Comparison of ENCODE assay signal across 8 cellular contexts in the genomic region with DNA sequence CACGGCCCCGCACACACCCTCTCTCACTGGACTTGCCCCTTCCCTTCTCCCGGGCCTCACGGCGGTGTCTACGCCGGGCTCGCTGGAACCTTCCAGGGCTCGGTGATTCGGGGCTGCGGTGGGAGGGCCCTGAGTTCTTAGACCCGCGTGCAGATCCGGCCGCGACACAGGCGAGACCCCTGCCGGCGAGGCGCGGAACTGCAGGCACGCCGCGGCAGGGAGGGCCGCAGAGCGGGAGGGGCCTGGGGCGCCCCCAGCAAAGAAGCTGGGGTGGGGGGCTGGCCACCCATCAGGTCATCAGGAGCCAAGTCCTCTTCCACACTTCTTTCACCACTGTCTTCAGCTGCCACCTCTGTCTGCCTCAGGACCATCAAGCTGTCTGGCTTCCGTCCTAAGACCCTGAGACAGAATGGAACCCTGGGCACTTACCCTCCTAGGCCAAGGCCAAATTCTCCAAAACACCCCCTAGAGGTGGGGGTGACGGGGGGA.
A peak's percentile ranks its signal among the peaks of the same experiment; 100 is the strongest.
DNase-seq lines count a peak whose midpoint lies in the region; ATAC-seq and TF ChIP-seq lines count a peak whose summit lies in the region.

No MANE protein-coding gene starts in this region.

- H3K4me3 ChIP-seq in choroid plexus epithelial cell (ENCODE audit: low read depth, low read length) (peak overlapping the region; percentile 51), liver (ENCODE audit: low read depth in 1 of 3, low read length in 3 of 3) (no peak overlapping the region)

- TF ChIP-seq CTCF in choroid plexus epithelial cell (conservative IDR thresholded peaks at IDR 0.05; ENCODE audit: low read depth, low read length), result peak; percentile 72
- TF ChIP-seq CTCF in liver (IDR thresholded peaks at IDR 0.05; ENCODE audit: low read depth, low read length, missing input control), result peak; percentile 89

- H3K27me3 ChIP-seq in liver (ENCODE audit: control insufficient read depth in 4 of 4, insufficient read depth in 4 of 4, low read length in 3 of 4), result no peaks in the 10 kb centered on the region

- ATAC-seq in HG02610 (IDR thresholded peaks at IDR 0.05; ENCODE audit: unreplicated experiment) (peak; percentile 52), GM21825 (IDR thresholded peaks at IDR 0.05; ENCODE audit: unreplicated experiment) (no peak)

- WGBS in liver, result 5% methylated on average over 29 of the region's 29 CpGs

- no peaks in the 10 kb centered on the region for H3K9me3 Mint-ChIP-seq in activated CD4-positive, alpha-beta T cell treated with anti-CD3 and anti-CD28 coated beads, Interleukin-2, amount 10 ng/mL, durations not matched to agents 24 days and 14 days

- H3K4me1 ChIP-seq in liver (ENCODE audit: control insufficient read depth in 4 of 4, insufficient read depth in 4 of 4, low read length in 3 of 4), result peaks cover 1 to 26% (median 11%) of the 10 kb centered on the region in 4 donors

- no peaks in the 10 kb centered on the region for H3K36me3 ChIP-seq in liver (ENCODE audit: control insufficient read depth in 4 of 4, insufficient read depth in 3 of 4, low read depth in 1 of 4, low read length in 3 of 4)

- peak; percentile 94 for DNase-seq in GM03348 (ENCODE audit: low spot score)
- peak; percentile 63 for DNase-seq in NCI-H2196 treated with DMSO at 0.1 percent for 48 hours (lab: John Stamatoyannopoulos, UW; ENCODE audit: unreplicated experiment)
- DNase-seq in activated CD4-positive, alpha-beta T cell treated with anti-CD3 and anti-CD28 coated beads, Interleukin-2, amount 10 ng/mL, durations not matched to agents 24 days and 14 days, result peak; percentile 91
- DNase-seq in choroid plexus epithelial cell (ENCODE audit: low read depth), result peak; percentile 75
- peak; percentile 41 to 59 (median 41) for DNase-seq in stimulated activated CD4-positive, alpha-beta T cell treated with anti-CD3 and anti-CD28 coated beads, TNF-alpha, amount 100 ng/mL, for 24 hours (ENCODE audit: low read depth in 3 of 3)

- TF ChIP-seq RAD21 in liver (IDR thresholded peaks at IDR 0.05), result peak; percentile 90 to 97

- no peak overlapping the region for H3K27ac ChIP-seq in liver (ENCODE audit: low read depth in 1 of 2, low read length in 2 of 2)

- no peak overlapping the region for H3K9ac ChIP-seq in liver (ENCODE audit: low read depth in 1 of 2, low read length in 2 of 2)

- no peak overlapping the region for H3K27ac Mint-ChIP-seq in activated CD4-positive, alpha-beta T cell treated with anti-CD3 and anti-CD28 coated beads, Interleukin-2, amount 10 ng/mL, durations not matched to agents 24 days and 14 days

- peak overlapping the region; percentile 51 for H3K4me3 Mint-ChIP-seq in activated CD4-positive, alpha-beta T cell treated with anti-CD3 and anti-CD28 coated beads, Interleukin-2, amount 10 ng/mL, durations not matched to agents 24 days and 14 days

- H3K9me3 ChIP-seq in liver (ENCODE audit: control insufficient read depth in 4 of 4, low read length in 3 of 4), result no peaks in the 10 kb centered on the region

- peaks cover 6% of the 10 kb centered on the region for H3K4me1 Mint-ChIP-seq in activated CD4-positive, alpha-beta T cell treated with anti-CD3 and anti-CD28 coated beads, Interleukin-2, amount 10 ng/mL, durations not matched to agents 24 days and 14 days

- intact Hi-C loops in activated CD4-positive, alpha-beta T cell treated with anti-CD3 and anti-CD28 coated beads, Interleukin-2, amount 10 ng/mL, durations not matched to agents 24 days and 14 days (cut with micrococcal nuclease), result loop anchor here (1.0 kb wide), 1 partner anchor 424 kb away; no protein-coding TSS in a partner anchor

- no peaks in the 10 kb centered on the region for H3K36me3 Mint-ChIP-seq in activated CD4-positive, alpha-beta T cell treated with anti-CD3 and anti-CD28 coated beads, Interleukin-2, amount 10 ng/mL, durations not matched to agents 24 days and 14 days (ENCODE audit: low read depth)

- H3K27me3 Mint-ChIP-seq in activated CD4-positive, alpha-beta T cell treated with anti-CD3 and anti-CD28 coated beads, Interleukin-2, amount 10 ng/mL, durations not matched to agents 24 days and 14 days, result no peaks in the 10 kb centered on the region

TF ChIP-seq in liver, 16 proteins besides CTCF, POLR2A, EP300 and RAD21:
- no peak for TF ChIP-seq FOXA2 (IDR thresholded peaks at IDR 0.05)
- no peak for TF ChIP-seq HNF4G (IDR thresholded peaks at IDR 0.05)
- TF ChIP-seq GABPA (IDR thresholded peaks at IDR 0.05 in 1 of 2, conservative IDR thresholded peaks at IDR 0.05 in 1 of 2), result no peak
- TF ChIP-seq EGR1 (IDR thresholded peaks at IDR 0.05; ENCODE audit: low read depth in 2 of 2), result no peak
- TF ChIP-seq RXRA (IDR thresholded peaks at IDR 0.05), result no peak

Comparison
In these comparisons a context has a peak if more than half of its experiments do, and no peak if none do; other contexts are left out.
1. DNase-seq: peak in every context shown above with its lines; median percentile 94 in GM03348; 91 in activated CD4-positive, alpha-beta T cell treated with anti-CD3 and anti-CD28 coated beads, Interleukin-2, amount 10 ng/mL, durations not matched to agents 24 days and 14 days; 75 in choroid plexus epithelial cell; 63 in NCI-H2196 treated with DMSO at 0.1 percent for 48 hours; 41 in stimulated activated CD4-positive, alpha-beta T cell treated with anti-CD3 and anti-CD28 coated beads, TNF-alpha, amount 100 ng/mL, for 24 hours.